ENCODE assay signal across 9 cellular contexts in the genomic region with DNA sequence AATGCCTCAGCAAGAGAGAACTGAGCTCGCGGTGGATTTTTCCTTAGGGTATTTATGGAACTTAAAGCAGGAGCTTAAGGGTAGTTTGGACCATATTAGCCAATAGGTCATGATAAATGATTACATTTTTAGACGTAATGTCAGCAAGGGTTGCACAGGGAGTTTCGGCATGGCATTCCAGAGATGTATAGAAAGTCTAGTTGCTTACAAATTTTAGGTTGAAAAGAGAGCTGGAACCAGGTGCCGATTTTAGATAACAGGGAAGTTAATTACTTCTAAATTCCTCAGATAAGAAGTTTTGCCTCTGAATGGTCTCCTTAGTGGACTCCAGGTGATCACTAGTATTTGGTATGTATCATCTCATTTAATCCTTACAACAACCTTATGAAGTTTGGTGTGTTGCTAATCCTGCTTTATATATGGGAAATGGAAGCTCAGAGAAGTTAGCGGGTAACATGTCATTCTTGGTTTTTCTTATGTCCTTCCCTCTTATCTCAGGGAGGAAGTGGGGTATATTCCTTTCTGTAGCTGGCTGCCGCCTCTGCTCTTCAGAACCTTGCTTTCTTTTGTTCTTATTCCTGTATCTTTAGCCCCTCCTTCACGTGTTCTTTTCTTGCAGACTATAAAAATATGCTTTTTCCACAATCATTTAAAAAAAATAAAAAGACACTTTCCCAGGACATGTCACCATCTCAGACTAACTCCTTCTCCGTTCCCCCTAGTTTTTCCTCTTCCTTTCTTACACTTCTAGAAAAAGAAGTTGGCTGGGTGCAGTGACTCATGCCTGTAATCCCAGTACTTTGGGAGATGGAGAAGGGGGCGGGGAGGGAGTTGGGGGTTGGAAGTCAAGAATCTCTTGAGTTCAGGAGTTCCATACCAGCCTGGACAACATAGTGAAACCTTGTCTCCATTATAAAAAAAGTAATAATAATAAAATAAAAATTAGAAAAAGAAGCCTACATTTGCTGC. TPM values are rescaled to one million over a fixed set of nuclear protein-coding genes. Genes with fewer than 3 reads are reported as not detected.
DNase-seq lines count a peak whose midpoint lies in the region; ATAC-seq and TF ChIP-seq lines count a peak whose summit lies in the region.
"Had no signal": no experiment of that assay in that cellular context is flagged by ENCODE, and none has a peak within 500 bp of the region (broad histone marks: within the 10 kb centered on the region; RNA-seq: fewer than 3 reads in every experiment).

No MANE protein-coding gene starts in this region.

- peaks cover 21% of the 10 kb centered on the region for H3K36me3 Mint-ChIP-seq in CD4-positive, alpha-beta T cell (ENCODE audit: low read depth)

- DNase-seq in CD4-positive, alpha-beta T cell = no peak
- DNase-seq in NCI-H226 (peak; percentile 85), coronary artery (ENCODE audit: low spot score) (no peak), myocyte (ENCODE audit: low read depth) (peak; percentile 78), HAP-1 (ENCODE audit: low spot score in 2 of 2) (no peak), middle frontal gyrus (ENCODE audit: extremely low spot score, low spot score) (no peak)
- DNase-seq: activated effector memory CD4-positive, alpha-beta T cell treated with anti-CD3 and anti-CD28 coated beads, Interleukin-2, amount 50 U/mL, for 16 hours had no signal

- H3K4me3 ChIP-seq in coronary artery (no peak overlapping the region), HAP-1 (no peak overlapping the region)

- no peaks in the 10 kb centered on the region for H3K27me3 Mint-ChIP-seq in CD4-positive, alpha-beta T cell

- intact Hi-C loops in CD4-positive, alpha-beta T cell (cut with DNase I, micrococcal nuclease) = loop anchor here in 1 of 2 experiments (5.0 kb wide), 1 partner anchor 36 kb away; no protein-coding TSS in a partner anchor

- H3K4me1 Mint-ChIP-seq in CD4-positive, alpha-beta T cell (ENCODE audit: low read depth) = peaks cover 78% of the 10 kb centered on the region

- POLR2A ChIA-PET in CD4-positive, alpha-beta T cell (lab: Charles Lee) = interaction anchor here (0.9 to 3.4 kb wide), 5 partner anchors 10 to 126 kb away, joined by 3 to 15 read pairs (median 6); a partner anchor contains a TSS

- peak; percentile 36 for ATAC-seq in CD4-positive, alpha-beta T cell (ENCODE audit: poor library complexity)
- ATAC-seq in HG02885 (IDR thresholded peaks at IDR 0.05; ENCODE audit: poor library complexity, unreplicated experiment) (no peak), HG03139 (IDR thresholded peaks at IDR 0.05; ENCODE audit: unreplicated experiment) (no peak)

- H3K27ac Mint-ChIP-seq in CD4-positive, alpha-beta T cell = peak overlapping the region; percentile 38

- CTCF ChIA-PET in CD4-positive, alpha-beta T cell (lab: Charles Lee) = interaction anchor here (0.9 to 1.3 kb wide), 2 partner anchors 23 to 25 kb away, joined by 3 read pairs; no protein-coding TSS in a partner anchor

- H3K4me3 Mint-ChIP-seq in CD4-positive, alpha-beta T cell = peak overlapping the region; percentile 60

- no peaks in the 10 kb centered on the region for H3K9me3 ChIP-seq in CD4-positive, alpha-beta T cell (ENCODE audit: control insufficient read depth, low read length)
- no peaks in the 10 kb centered on the region for H3K9me3 ChIP-seq in HAP-1

- no peaks in the 10 kb centered on the region for H3K9me3 Mint-ChIP-seq in CD4-positive, alpha-beta T cell

- no peak for TF ChIP-seq CTCF in CD4-positive, alpha-beta T cell (IDR thresholded peaks at IDR 0.05)
- no peak for TF ChIP-seq CTCF in coronary artery (IDR thresholded peaks at IDR 0.05)

- H3K4me1 ChIP-seq in HAP-1 = peaks cover 25% of the 10 kb centered on the region

- no peak overlapping the region for H3K27ac ChIP-seq in CD4-positive, alpha-beta T cell (ENCODE audit: low read depth, low read length)
- H3K27ac ChIP-seq in coronary artery = peak overlapping the region; percentile 55 to 72

- H3K27me3 ChIP-seq in CD4-positive, alpha-beta T cell (ENCODE audit: control insufficient read depth, insufficient read depth, low read length) = no peaks in the 10 kb centered on the region
- no peaks in the 10 kb centered on the region for H3K27me3 ChIP-seq in HAP-1 (ENCODE audit: low read depth)

- in situ Hi-C loops in HAP-1 (cut with MboI; ENCODE audit: low sequenced_read_pairs) = no loop called here

- 0 out of 2 replicates have a peak, but pooled peaks cover 3% of the 10 kb centered on the region for H3K36me3 ChIP-seq in HAP-1 (replicated peaks)

RNA-seq across cellular contexts. Expression of a gene that starts 25.7 kb away (rescaled TPM):
- total RNA-seq in CD4-positive, alpha-beta T cell = 10 to 100 TPM; 76.8 to 78.7 TPM
- total RNA-seq in myocyte = 66.3 and 95.9 TPM in 2 replicates
- 64.4 TPM for polyA plus RNA-seq in myocyte (2012)

Comparison
In these comparisons a context has a peak if more than half of its experiments do, and no peak if none do; other contexts are left out.
1. DNase-seq: peak in NCI-H226 (single experiment) and myocyte (single experiment); none in CD4-positive, alpha-beta T cell (0 of 10), coronary artery (single experiment), HAP-1 (0 of 2) and middle frontal gyrus (single experiment).